1 cellular context compared by ENCODE assay signal in the genomic region with DNA sequence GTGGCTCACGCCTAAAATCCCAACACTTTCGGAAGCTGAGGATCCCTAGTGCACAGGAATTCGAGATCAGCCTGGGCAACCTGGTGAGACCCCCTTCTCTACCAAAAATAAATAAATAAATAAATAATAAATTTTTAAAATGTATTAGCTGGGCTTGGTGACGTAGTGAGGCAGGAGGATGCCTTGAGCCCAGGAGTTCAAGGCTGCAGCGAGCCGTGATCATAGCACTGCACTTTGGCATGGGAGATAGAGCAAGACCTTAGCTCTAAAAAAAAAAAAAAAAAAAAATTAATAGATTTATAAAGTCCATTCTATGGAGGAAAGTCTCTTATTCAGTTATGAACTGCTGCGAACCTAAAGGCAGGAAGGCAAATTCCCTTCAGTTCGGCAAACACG.
TF ChIP-seq lines count a peak whose summit lies in the region.

No MANE protein-coding gene starts in this region.

TF ChIP-seq in GM12878, 131 proteins besides CTCF, POLR2A, EP300 and RAD21 (continued from another document):
- TF ChIP-seq, protein P1, sequence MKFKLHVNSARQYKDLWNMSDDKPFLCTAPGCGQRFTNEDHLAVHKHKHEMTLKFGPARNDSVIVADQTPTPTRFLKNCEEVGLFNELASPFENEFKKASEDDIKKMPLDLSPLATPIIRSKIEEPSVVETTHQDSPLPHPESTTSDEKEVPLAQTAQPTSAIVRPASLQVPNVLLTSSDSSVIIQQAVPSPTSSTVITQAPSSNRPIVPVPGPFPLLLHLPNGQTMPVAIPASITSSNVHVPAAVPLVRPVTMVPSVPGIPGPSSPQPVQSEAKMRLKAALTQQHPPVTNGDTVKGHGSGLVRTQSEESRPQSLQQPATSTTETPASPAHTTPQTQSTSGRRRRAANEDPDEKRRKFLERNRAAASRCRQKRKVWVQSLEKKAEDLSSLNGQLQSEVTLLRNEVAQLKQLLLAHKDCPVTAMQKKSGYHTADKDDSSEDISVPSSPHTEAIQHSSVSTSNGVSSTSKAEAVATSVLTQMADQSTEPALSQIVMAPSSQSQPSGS (IDR thresholded peaks at IDR 0.05; ENCODE audit: low read length): no peak
- TF ChIP-seq, protein P2, sequence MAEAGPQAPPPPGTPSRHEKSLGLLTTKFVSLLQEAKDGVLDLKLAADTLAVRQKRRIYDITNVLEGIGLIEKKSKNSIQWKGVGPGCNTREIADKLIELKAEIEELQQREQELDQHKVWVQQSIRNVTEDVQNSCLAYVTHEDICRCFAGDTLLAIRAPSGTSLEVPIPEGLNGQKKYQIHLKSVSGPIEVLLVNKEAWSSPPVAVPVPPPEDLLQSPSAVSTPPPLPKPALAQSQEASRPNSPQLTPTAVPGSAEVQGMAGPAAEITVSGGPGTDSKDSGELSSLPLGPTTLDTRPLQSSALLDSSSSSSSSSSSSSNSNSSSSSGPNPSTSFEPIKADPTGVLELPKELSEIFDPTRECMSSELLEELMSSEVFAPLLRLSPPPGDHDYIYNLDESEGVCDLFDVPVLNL (IDR thresholded peaks at IDR 0.05; ENCODE audit: low read depth, low read length): no peak
- TF ChIP-seq TCF3 (IDR thresholded peaks at IDR 0.05; ENCODE audit: borderline replicate concordance, insufficient read depth, low read depth, low read length) (no peak), NFYA (IDR thresholded peaks at IDR 0.05; ENCODE audit: borderline replicate concordance, low read depth, low read length) (no peak), NFXL1 (IDR thresholded peaks at IDR 0.05; ENCODE audit: borderline replicate concordance) (no peak), ASH2L (IDR thresholded peaks at IDR 0.05; ENCODE audit: borderline replicate concordance, low read depth) (no peak), PAX5 (IDR thresholded peaks at IDR 0.05; ENCODE audit: borderline replicate concordance, low read depth, low read length) (no peak), MTA2 (IDR thresholded peaks at IDR 0.05; ENCODE audit: low read depth) (no peak), KDM1A (IDR thresholded peaks at IDR 0.05; ENCODE audit: borderline replicate concordance) (no peak), PAX8 (IDR thresholded peaks at IDR 0.05) (no peak), MYC (IDR thresholded peaks at IDR 0.05; ENCODE audit: insufficient read depth, insufficient read length, insufficient replicate concordance, low read length, severe bottlenecking) (no peak), SREBF1 (IDR thresholded peaks at IDR 0.05; ENCODE audit: low read length) (no peak)
- TF ChIP-seq, protein P3, sequence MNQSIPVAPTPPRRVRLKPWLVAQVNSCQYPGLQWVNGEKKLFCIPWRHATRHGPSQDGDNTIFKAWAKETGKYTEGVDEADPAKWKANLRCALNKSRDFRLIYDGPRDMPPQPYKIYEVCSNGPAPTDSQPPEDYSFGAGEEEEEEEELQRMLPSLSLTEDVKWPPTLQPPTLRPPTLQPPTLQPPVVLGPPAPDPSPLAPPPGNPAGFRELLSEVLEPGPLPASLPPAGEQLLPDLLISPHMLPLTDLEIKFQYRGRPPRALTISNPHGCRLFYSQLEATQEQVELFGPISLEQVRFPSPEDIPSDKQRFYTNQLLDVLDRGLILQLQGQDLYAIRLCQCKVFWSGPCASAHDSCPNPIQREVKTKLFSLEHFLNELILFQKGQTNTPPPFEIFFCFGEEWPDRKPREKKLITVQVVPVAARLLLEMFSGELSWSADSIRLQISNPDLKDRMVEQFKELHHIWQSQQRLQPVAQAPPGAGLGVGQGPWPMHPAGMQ (IDR thresholded peaks at IDR 0.05; ENCODE audit: borderline replicate concordance): no peak
TF ChIP-seq in GM12878: peak in this region for 0.
